In the genomic region with DNA sequence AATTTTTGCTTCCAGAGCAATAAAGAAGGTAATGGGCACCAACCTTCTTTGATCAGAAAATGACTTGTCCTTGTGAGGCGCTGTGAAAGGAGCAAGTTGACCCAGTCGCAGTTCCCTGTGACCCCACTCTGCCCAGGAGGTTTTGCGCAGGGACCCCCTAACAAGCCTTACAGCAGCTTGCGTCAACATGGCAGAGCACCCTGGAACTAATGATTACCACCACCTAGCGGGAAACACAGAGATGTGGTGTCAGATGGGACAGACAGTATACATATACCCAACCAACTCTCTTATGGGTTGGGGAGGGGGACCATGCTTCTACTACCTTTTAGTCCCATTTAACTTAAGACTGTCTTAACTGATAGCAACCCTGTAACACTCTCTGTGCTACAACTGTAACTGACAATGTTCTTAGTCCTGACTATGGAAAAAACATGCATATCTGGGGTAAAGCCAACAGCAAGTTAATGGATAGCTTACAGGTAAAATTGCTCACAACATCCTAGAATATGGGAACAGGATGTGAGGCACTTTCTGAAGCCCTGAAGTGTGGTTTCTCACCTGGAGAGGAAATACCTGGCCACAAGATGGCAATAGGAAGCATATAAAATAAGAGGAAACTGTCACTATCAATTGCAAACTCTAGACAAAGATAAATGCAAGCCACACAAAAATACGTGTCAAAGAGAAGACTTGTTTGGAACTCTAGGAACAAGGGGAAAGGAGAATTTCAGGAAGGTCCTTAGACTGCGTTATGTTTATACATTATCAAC, we compare ENCODE assay signal across 2 cellular contexts.
TF ChIP-seq lines count a peak whose summit lies in the region.

No MANE protein-coding gene starts in this region.

TF ChIP-seq in GM23338, 12 proteins besides CTCF, POLR2A, EP300 and RAD21:
- TF ChIP-seq EZH2phosphoT487 (IDR thresholded peaks at IDR 0.05; ENCODE audit: unreplicated experiment) (no peak), NANOG (IDR thresholded peaks at IDR 0.05; ENCODE audit: borderline replicate concordance) (no peak), ZNF462 (CRISPR knock-in tag; IDR thresholded peaks at IDR 0.05) (no peak), JUNB (IDR thresholded peaks at IDR 0.05; ENCODE audit: unreplicated experiment) (no peak)

TF ChIP-seq in WTC11, 78 proteins besides CTCF, POLR2A, EP300 and RAD21:
- TF ChIP-seq E2F4 (CRISPR knock-in tag; IDR thresholded peaks at IDR 0.05; ENCODE audit: borderline replicate concordance, low read depth): no peak
- no peak for TF ChIP-seq TCF7 (CRISPR knock-in tag; IDR thresholded peaks at IDR 0.05; ENCODE audit: low read depth)
- TF ChIP-seq, protein P1, sequence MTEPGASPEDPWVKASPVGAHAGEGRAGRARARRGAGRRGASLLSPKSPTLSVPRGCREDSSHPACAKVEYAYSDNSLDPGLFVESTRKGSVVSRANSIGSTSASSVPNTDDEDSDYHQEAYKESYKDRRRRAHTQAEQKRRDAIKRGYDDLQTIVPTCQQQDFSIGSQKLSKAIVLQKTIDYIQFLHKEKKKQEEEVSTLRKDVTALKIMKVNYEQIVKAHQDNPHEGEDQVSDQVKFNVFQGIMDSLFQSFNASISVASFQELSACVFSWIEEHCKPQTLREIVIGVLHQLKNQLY (CRISPR knock-in tag; IDR thresholded peaks at IDR 0.05): no peak
- TF ChIP-seq, protein P2, sequence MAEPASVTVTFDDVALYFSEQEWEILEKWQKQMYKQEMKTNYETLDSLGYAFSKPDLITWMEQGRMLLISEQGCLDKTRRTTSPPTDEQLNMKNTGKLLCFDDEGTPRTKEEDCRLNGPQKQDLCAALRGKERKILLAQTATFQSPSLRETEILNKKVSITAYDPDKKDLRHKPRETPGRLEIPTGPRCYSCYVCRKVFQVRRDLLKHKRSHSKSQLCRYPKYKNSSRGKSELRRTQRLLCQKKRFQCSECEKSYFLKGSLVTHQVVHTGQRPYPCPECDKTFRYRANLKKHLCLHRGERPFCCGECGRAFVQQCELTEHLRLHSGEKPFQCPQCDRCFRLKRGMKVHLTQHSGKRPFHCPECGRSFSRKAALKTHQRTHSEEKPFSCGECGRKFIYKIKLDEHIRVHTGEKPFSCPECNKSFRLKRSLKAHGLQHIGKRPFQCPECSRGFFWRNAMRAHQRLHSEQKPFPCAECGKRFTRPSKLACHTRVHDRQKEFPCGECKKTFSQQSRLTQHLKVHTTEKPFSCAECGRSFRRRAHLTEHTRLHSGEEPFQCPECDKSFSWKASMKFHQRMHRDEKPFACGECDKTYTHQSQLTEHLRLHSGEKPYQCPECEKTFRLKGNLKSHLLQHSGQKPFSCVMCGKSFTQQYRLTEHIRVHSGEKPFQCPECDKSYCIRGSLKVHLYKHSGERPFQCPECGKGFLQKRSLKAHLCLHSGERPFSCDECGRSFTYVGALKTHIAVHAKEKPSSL (CRISPR knock-in tag; conservative IDR thresholded peaks at IDR 0.05): no peak
- TF ChIP-seq, protein P3, sequence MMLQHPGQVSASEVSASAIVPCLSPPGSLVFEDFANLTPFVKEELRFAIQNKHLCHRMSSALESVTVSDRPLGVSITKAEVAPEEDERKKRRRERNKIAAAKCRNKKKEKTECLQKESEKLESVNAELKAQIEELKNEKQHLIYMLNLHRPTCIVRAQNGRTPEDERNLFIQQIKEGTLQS (CRISPR knock-in tag; conservative IDR thresholded peaks at IDR 0.05): no peak
- TF ChIP-seq FOXP1 (CRISPR knock-in tag; IDR thresholded peaks at IDR 0.05; ENCODE audit: borderline replicate concordance): no peak
- TF ChIP-seq, protein P4, sequence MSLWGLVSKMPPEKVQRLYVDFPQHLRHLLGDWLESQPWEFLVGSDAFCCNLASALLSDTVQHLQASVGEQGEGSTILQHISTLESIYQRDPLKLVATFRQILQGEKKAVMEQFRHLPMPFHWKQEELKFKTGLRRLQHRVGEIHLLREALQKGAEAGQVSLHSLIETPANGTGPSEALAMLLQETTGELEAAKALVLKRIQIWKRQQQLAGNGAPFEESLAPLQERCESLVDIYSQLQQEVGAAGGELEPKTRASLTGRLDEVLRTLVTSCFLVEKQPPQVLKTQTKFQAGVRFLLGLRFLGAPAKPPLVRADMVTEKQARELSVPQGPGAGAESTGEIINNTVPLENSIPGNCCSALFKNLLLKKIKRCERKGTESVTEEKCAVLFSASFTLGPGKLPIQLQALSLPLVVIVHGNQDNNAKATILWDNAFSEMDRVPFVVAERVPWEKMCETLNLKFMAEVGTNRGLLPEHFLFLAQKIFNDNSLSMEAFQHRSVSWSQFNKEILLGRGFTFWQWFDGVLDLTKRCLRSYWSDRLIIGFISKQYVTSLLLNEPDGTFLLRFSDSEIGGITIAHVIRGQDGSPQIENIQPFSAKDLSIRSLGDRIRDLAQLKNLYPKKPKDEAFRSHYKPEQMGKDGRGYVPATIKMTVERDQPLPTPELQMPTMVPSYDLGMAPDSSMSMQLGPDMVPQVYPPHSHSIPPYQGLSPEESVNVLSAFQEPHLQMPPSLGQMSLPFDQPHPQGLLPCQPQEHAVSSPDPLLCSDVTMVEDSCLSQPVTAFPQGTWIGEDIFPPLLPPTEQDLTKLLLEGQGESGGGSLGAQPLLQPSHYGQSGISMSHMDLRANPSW (CRISPR knock-in tag; conservative IDR thresholded peaks at IDR 0.05; ENCODE audit: low read depth): no peak
- TF ChIP-seq TEAD4 (CRISPR knock-in tag; IDR thresholded peaks at IDR 0.05): no peak
- TF ChIP-seq NR2C2 (CRISPR knock-in tag; IDR thresholded peaks at IDR 0.05): no peak
- TF ChIP-seq ZNF317 (CRISPR knock-in tag; IDR thresholded peaks at IDR 0.05; ENCODE audit: borderline replicate concordance, low read depth): no peak
- TF ChIP-seq PRDM15 (CRISPR knock-in tag; IDR thresholded peaks at IDR 0.05): no peak
- no peak for TF ChIP-seq TP53 (CRISPR knock-in tag; IDR thresholded peaks at IDR 0.05)
- TF ChIP-seq, protein P5, sequence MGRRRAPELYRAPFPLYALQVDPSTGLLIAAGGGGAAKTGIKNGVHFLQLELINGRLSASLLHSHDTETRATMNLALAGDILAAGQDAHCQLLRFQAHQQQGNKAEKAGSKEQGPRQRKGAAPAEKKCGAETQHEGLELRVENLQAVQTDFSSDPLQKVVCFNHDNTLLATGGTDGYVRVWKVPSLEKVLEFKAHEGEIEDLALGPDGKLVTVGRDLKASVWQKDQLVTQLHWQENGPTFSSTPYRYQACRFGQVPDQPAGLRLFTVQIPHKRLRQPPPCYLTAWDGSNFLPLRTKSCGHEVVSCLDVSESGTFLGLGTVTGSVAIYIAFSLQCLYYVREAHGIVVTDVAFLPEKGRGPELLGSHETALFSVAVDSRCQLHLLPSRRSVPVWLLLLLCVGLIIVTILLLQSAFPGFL (CRISPR knock-in tag; IDR thresholded peaks at IDR 0.05; ENCODE audit: borderline replicate concordance): no peak
- TF ChIP-seq TEAD1 (CRISPR knock-in tag; IDR thresholded peaks at IDR 0.05): no peak
- TF ChIP-seq, protein P6, sequence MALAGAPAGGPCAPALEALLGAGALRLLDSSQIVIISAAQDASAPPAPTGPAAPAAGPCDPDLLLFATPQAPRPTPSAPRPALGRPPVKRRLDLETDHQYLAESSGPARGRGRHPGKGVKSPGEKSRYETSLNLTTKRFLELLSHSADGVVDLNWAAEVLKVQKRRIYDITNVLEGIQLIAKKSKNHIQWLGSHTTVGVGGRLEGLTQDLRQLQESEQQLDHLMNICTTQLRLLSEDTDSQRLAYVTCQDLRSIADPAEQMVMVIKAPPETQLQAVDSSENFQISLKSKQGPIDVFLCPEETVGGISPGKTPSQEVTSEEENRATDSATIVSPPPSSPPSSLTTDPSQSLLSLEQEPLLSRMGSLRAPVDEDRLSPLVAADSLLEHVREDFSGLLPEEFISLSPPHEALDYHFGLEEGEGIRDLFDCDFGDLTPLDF (CRISPR knock-in tag; IDR thresholded peaks at IDR 0.05): no peak
- no peak for TF ChIP-seq GABPB1 (CRISPR knock-in tag; IDR thresholded peaks at IDR 0.05)
- TF ChIP-seq ZNF671 (CRISPR knock-in tag; IDR thresholded peaks at IDR 0.05): no peak
- no peak for TF ChIP-seq ZNF281 (CRISPR knock-in tag; IDR thresholded peaks at IDR 0.05)
